ENCODE assay signal across 8 cellular contexts in genomic region chr1:31295874-31296485, GRCh38. TPM values are rescaled to one million over a fixed set of nuclear protein-coding genes. Genes with fewer than 3 reads are reported as not detected.
A peak's percentile ranks its signal among the peaks of the same experiment; 100 is the strongest.
DNase-seq lines count a peak whose midpoint lies in the region; ATAC-seq and TF ChIP-seq lines count a peak whose summit lies in the region.

No MANE protein-coding gene starts in this region.

- ATAC-seq in Right ventricle myocardium inferior (no peak), body of pancreas (no peak), upper lobe of right lung (no peak), HG03108 (IDR thresholded peaks at IDR 0.05; ENCODE audit: unreplicated experiment) (no peak), HG03097 (IDR thresholded peaks at IDR 0.05; ENCODE audit: low FRiP score, unreplicated experiment) (no peak)

- peak overlapping the region; percentile 99 for H3K4me3 ChIP-seq in cardiac muscle cell
- peak overlapping the region; percentile 89 for H3K4me3 ChIP-seq in body of pancreas
- H3K4me3 ChIP-seq in lower leg skin (ENCODE audit: low read depth, poor library complexity, severe bottlenecking): peak overlapping the region; percentile 97
- H3K4me3 ChIP-seq in upper lobe of right lung: peak overlapping the region; percentile 99

- TF ChIP-seq POLR2A in body of pancreas (IDR thresholded peaks at IDR 0.05) (no peak), lower leg skin (IDR thresholded peaks at IDR 0.05) (no peak)

- H3K27ac ChIP-seq in cardiac muscle cell (peak overlapping the region; percentile 94), body of pancreas (peak overlapping the region; percentile 72 to 87 (median 80)), upper lobe of right lung (peak overlapping the region; percentile 95)

- intact Hi-C loops in Right ventricle myocardium inferior (cut with DNase I): no loop called here
- intact Hi-C loops in body of pancreas (cut with DNase I): no loop called here
- intact Hi-C loops in lower leg skin (cut with DNase I; ENCODE audit: low total_unique reads): no loop called here
- intact Hi-C loops in upper lobe of right lung (cut with DNase I): no loop called here

- H3K4me1 ChIP-seq in cardiac muscle cell (ENCODE audit: low read depth): peaks cover 6% of the 10 kb centered on the region
- peaks cover 25% of the 10 kb centered on the region for H3K4me1 ChIP-seq in body of pancreas
- peaks cover 16% of the 10 kb centered on the region for H3K4me1 ChIP-seq in upper lobe of right lung

- 11 to 15% methylated on average over 17 of the region's 17 CpGs for WGBS in body of pancreas, 2 donors
- whole genome bisulfite sequencing in lower leg skin, 2 donors: 13 to 15% methylated on average over 17 of the region's 17 CpGs

- H3K27me3 ChIP-seq in cardiac muscle cell: no peaks in the 10 kb centered on the region
- H3K27me3 ChIP-seq in body of pancreas: no peaks in the 10 kb centered on the region
- H3K27me3 ChIP-seq in upper lobe of right lung: no peaks in the 10 kb centered on the region

- H3K36me3 ChIP-seq in cardiac muscle cell: peaks cover 14% of the 10 kb centered on the region
- H3K36me3 ChIP-seq in body of pancreas (replicated peaks in 1 of 2; ENCODE audit: insufficient read depth in 1 of 2, low read depth in 2 of 2): peaks cover 0 to 5% of the 10 kb centered on the region in 2 donors
- peaks cover 38% of the 10 kb centered on the region for H3K36me3 ChIP-seq in upper lobe of right lung

- DNase-seq in cardiac muscle cell (ENCODE audit: low read depth in 1 of 2, low spot score in 1 of 2) (no peak), Right ventricle myocardium inferior (ENCODE audit: missing footprints) (no peak), body of pancreas (no peak), lower leg skin (ENCODE audit: low spot score in 2 of 2) (no peak), upper lobe of right lung (no peak)
- DNase-seq in stimulated activated CD4-positive, alpha-beta T cell treated with anti-CD3 and anti-CD28 coated beads, Interleukin-4, amount 100 ng/mL, for 4 hours: no peak

- H3K9me3 ChIP-seq in cardiac muscle cell (ENCODE audit: low read depth): no peaks in the 10 kb centered on the region
- H3K9me3 ChIP-seq in body of pancreas: no peaks in the 10 kb centered on the region
- no peaks in the 10 kb centered on the region for H3K9me3 ChIP-seq in upper lobe of right lung

- no peak for TF ChIP-seq CTCF in cardiac muscle cell (IDR thresholded peaks at IDR 0.05; ENCODE audit: low read depth, low read length)
- TF ChIP-seq CTCF in body of pancreas (IDR thresholded peaks at IDR 0.05): no peak
- no peak for TF ChIP-seq CTCF in lower leg skin (IDR thresholded peaks at IDR 0.05)
- no peak for TF ChIP-seq CTCF in upper lobe of right lung (IDR thresholded peaks at IDR 0.05)

RNA-seq across cellular contexts. Expression of gene SNRNP40, which starts 0.6 kb away (rescaled TPM):
- total RNA-seq in cardiac muscle cell (39.5 and 54.8 TPM in 2 replicates), Right ventricle myocardium inferior (19.0 TPM), body of pancreas (10 to 100 TPM; 12.7 to 28.7 TPM), lower leg skin (10 to 100 TPM; 24.4 to 57.7 (median 37.0) TPM), upper lobe of right lung (35.2 TPM)
- 69.2 and 69.5 TPM in 2 replicates for polyA plus RNA-seq in cardiac muscle cell

RNA-seq across cellular contexts. Expression of gene ZCCHC17, which starts 0.9 kb away (rescaled TPM):
- total RNA-seq in cardiac muscle cell (40.7 and 41.8 TPM in 2 replicates), Right ventricle myocardium inferior (10.4 TPM), body of pancreas (1 to 10 TPM; 8.0 to 9.2 TPM), lower leg skin (10 to 100 TPM; 14.9 to 23.2 (median 17.6) TPM), upper lobe of right lung (16.0 TPM)
- polyA plus RNA-seq in cardiac muscle cell: 74.4 and 76.1 TPM in 2 replicates

RNA-seq across cellular contexts. Expression of gene NKAIN1, which starts 56.3 kb away (rescaled TPM):
- total RNA-seq in cardiac muscle cell (1.7 and 1.9 TPM in 2 replicates), Right ventricle myocardium inferior (0.14 TPM), body of pancreas (not detected), lower leg skin (1 to 10 TPM in 2 of 4 donors, under 1 TPM in 2; 0.46 to 1.4 (median 0.91) TPM), upper lobe of right lung (not detected)
- polyA plus RNA-seq in cardiac muscle cell: 2.4 and 2.8 TPM in 2 replicates
